ENCODE assay signal across 14 cellular contexts in genomic region chr18:2526320-2526719, GRCh38. TPM values are rescaled to one million over a fixed set of nuclear protein-coding genes. Genes with fewer than 3 reads are reported as not detected.
A peak's percentile ranks its signal among the peaks of the same experiment; 100 is the strongest.
DNase-seq lines count a peak whose midpoint lies in the region; ATAC-seq and TF ChIP-seq lines count a peak whose summit lies in the region.
"Had no signal": no experiment of that assay in that cellular context is flagged by ENCODE, and none has a peak within 500 bp of the region (broad histone marks: within the 10 kb centered on the region; RNA-seq: fewer than 3 reads in every experiment).

No MANE protein-coding gene starts in this region.

- H3K4me1 ChIP-seq in HEK293 (ENCODE audit: control insufficient read depth, insufficient read depth, low read length) (0 out of 2 replicates have a peak, but pooled peaks cover 2% of the 10 kb centered on the region), right lobe of liver (no peaks in the 10 kb centered on the region)
- H3K4me1 ChIP-seq: BE2C had no signal

- 68% methylated on average over 2 of the region's 2 CpGs for WGBS in right lobe of liver (ENCODE audit: insufficient coverage, low coverage, low lambda C conversion rate, missing lambda C conversion rate)

- TF ChIP-seq CTCF in HEK293 (tag by site-specific recombination; IDR thresholded peaks at IDR 0.05) (no peak), right lobe of liver (IDR thresholded peaks at IDR 0.05) (no peak), RWPE1 (conservative IDR thresholded peaks at IDR 0.05; ENCODE audit: low read depth) (no peak)

- intact Hi-C loops in left colon (cut with DNase I, micrococcal nuclease) (no loop called here), right lobe of liver (cut with DNase I) (no loop called here)

- H3K36me3 ChIP-seq in HEK293 (ENCODE audit: control insufficient read depth in 2 of 2, insufficient read depth in 1 of 2, low read length in 2 of 2) (no peaks in the 10 kb centered on the region; a peak in 1 of 3 replicates), right lobe of liver (no peaks in the 10 kb centered on the region)
- H3K36me3 ChIP-seq: BE2C had no signal

- ATAC-seq in left colon (peak; percentile 37), right lobe of liver (no peak)
- ATAC-seq: T-cell had no signal

- DNase-seq in DMS 273 treated with DMSO at 0.1 percent for 48 hours (lab: John Stamatoyannopoulos, UW) (peak; percentile 59), NCI-H524 (lab: John Stamatoyannopoulos, UW) (peak; percentile 44 to 82), left colon (no peak), right lobe of liver (no peak), GOT3 (lab: John Stamatoyannopoulos, UW) (no peak), RWPE1 (ENCODE audit: low spot score) (no peak)
- DNase-seq: BE2C; CD4-positive, alpha-beta memory T cell; H7; Kasumi-1; NCI-H1436 treated with DMSO at 0.1 percent for 48 hours; PC-9; T-cell had no signal

- H3K27ac ChIP-seq in HEK293 (ENCODE audit: extremely low read depth, low read depth, low read length), result no peak overlapping the region
- H3K27ac ChIP-seq in right lobe of liver, result no peak overlapping the region
- no peak overlapping the region for H3K27ac ChIP-seq in RWPE1
- H3K27ac ChIP-seq: PC-9 had no signal

- CTCF ChIA-PET in HEK293 (lab: Yijun Ruan, JAX), result interaction anchor here (1.1 kb wide), 1 partner anchor 16 kb away, joined by 3 read pairs; no protein-coding TSS in a partner anchor
- CTCF ChIA-PET in RWPE1 (lab: Yijun Ruan, JAX), result no interaction called here

- H3K4me3 ChIP-seq in HEK293 (ENCODE audit: low read depth, low read length) (no peak overlapping the region), right lobe of liver (no peak overlapping the region)
- H3K4me3 ChIP-seq: PC-9 had no signal

- POLR2A ChIA-PET in HEK293 (lab: Yijun Ruan, JAX) (no interaction called here), RWPE1 (lab: Yijun Ruan, JAX; ENCODE audit: low non-redundant PET) (no interaction called here)

- no peaks in the 10 kb centered on the region for H3K27me3 ChIP-seq in right lobe of liver
- H3K27me3 ChIP-seq: BE2C had no signal

- H3K9me3 ChIP-seq in HEK293 (ENCODE audit: control insufficient read depth, insufficient read depth, low read depth, low read length) (no peaks in the 10 kb centered on the region), right lobe of liver (no peaks in the 10 kb centered on the region)
- H3K9me3 ChIP-seq: BE2C had no signal

- TF ChIP-seq POLR2A in right lobe of liver (IDR thresholded peaks at IDR 0.05), result no peak

TF ChIP-seq in HEK293, 187 proteins besides CTCF, POLR2A, EP300 and RAD21:
- TF ChIP-seq PRDM10 (tag by site-specific recombination; IDR thresholded peaks at IDR 0.05) (peak; percentile 63; the same call in 1 of the 2 replicates), KLF1 (tag by site-specific recombination; IDR thresholded peaks at IDR 0.05) (peak; percentile 41; the same call in 1 of the 2 replicates), FEZF1 (tag by site-specific recombination; IDR thresholded peaks at IDR 0.05) (no peak), WT1 (tag by site-specific recombination; IDR thresholded peaks at IDR 0.05) (peak; percentile 79)

RNA-seq across cellular contexts. Expression of gene METTL4, which starts 45.0 kb away (rescaled TPM):
- 10 to 100 TPM in 1 of 2 donors, 1 to 10 TPM in 1; 9.1 to 11.4 TPM for total RNA-seq in left colon
- total RNA-seq in right lobe of liver, result 1 to 10 TPM; 3.2 to 4.9 (median 3.3) TPM

RNA-seq across cellular contexts. Expression of gene NDC80, which starts 45.0 kb away (rescaled TPM):
- total RNA-seq in left colon, result 1 to 10 TPM; 3.2 to 5.8 TPM
- 1 to 10 TPM in 2 of 6 experiments, under 1 TPM in 3, not detected in 1; 0.34 to 1.6 (median 0.55) TPM for total RNA-seq in right lobe of liver

Comparison
In these comparisons a context has a peak if more than half of its experiments do, and no peak if none do; other contexts are left out.
1. DNase-seq: peak in DMS 273 treated with DMSO at 0.1 percent for 48 hours (single experiment) and NCI-H524 (2 of 2); none in left colon (0 of 2), right lobe of liver (0 of 3), GOT3 (single experiment) and RWPE1 (single experiment).